ENCODE assay signal across 1 cellular context in the genomic region with DNA sequence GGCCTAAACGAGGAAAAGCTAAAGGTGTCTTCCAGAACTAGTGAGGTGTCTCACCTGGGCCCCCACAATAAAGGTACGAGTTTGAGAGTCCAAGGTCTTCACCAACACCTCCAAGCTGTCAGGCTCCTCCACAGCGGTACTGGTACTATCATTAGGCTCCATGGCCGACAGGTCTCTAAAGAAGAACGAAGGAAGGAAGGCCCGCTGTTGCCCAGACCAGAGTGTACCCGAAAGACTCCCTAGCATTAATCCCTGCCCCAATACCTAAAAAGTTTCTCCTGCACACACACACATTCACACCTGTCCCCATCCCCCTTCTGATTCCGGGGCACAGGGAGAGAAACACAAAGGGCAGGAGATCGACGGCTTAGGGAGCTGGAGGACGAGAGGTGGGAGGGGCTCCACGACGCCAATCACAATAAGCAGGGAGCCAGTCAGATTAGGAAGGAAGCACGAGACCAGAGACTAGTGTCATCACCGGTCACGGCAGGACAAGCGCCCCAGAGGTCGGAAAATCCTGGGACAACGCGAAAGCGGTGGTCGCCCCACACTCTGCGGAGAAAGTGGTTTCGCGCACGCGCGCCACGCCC.
TF ChIP-seq lines count a peak whose summit lies in the region.

No MANE protein-coding gene starts in this region.

TF ChIP-seq in H1, 55 proteins besides CTCF, POLR2A, EP300 and RAD21:
- TF ChIP-seq POLR2AphosphoS5 (IDR thresholded peaks at IDR 0.05; ENCODE audit: low read depth, low read length) (peak; percentile 35; the same call in 1 of the 2 replicates), YY1 (IDR thresholded peaks at IDR 0.05; ENCODE audit: low read depth, low read length) (no peak), SIN3A (conservative IDR thresholded peaks at IDR 0.05 in 1 of 2, IDR thresholded peaks at IDR 0.05 in 1 of 2; ENCODE audit: low read depth in 1 of 2, low read length in 2 of 2) (peak in 1 of 2 experiments; percentile 64; a peak in 2 of 4 replicates), SAP30 (IDR thresholded peaks at IDR 0.05; ENCODE audit: insufficient read depth, insufficient replicate concordance, low read length) (peak; percentile 95)
